Comparison of ENCODE assay signal across 10 cellular contexts in genomic region chr11:27468643-27469332, GRCh38. TPM values are rescaled to one million over a fixed set of nuclear protein-coding genes. Genes with fewer than 3 reads are reported as not detected.
A peak's percentile ranks its signal among the peaks of the same experiment; 100 is the strongest.
DNase-seq lines count a peak whose midpoint lies in the region; ATAC-seq, FAIRE-seq and TF ChIP-seq lines count a peak whose summit lies in the region.
"Had no signal": no experiment of that assay in that cellular context is flagged by ENCODE, and none has a peak within 500 bp of the region (broad histone marks: within the 10 kb centered on the region; RNA-seq: fewer than 3 reads in every experiment).

No MANE protein-coding gene starts in this region.

- dilution Hi-C loops in keratinocyte (cut with MboI; ENCODE audit: extremely low pct_ligation_motif_present, low sequenced_read_pairs): no loop called here

- no peaks in the 10 kb centered on the region for H3K36me3 ChIP-seq in HUES48 (ENCODE audit: control insufficient read depth, insufficient read depth, low read length)
- no peaks in the 10 kb centered on the region for H3K36me3 ChIP-seq in keratinocyte (ENCODE audit: control insufficient read depth in 2 of 2, extremely low read depth in 1 of 2, insufficient read depth in 2 of 2, low read length in 2 of 2)
- H3K36me3 ChIP-seq in spleen: no peaks in the 10 kb centered on the region
- no peaks in the 10 kb centered on the region for H3K36me3 ChIP-seq in WERI-Rb-1

- H3K4me3 ChIP-seq in HUES48 (ENCODE audit: low read depth, low read length): peak overlapping the region; percentile 84
- peak overlapping the region; percentile 88 to 92 (median 91) for H3K4me3 ChIP-seq in keratinocyte (ENCODE audit: control insufficient read depth in 2 of 3, extremely low read depth in 1 of 3, insufficient read depth in 2 of 3, low read depth in 1 of 3, low read length in 3 of 3)
- H3K4me3 ChIP-seq in spleen: peak overlapping the region in 5 of 8 donors; percentile 1 to 94 (median 83)
- no peak overlapping the region for H3K4me3 ChIP-seq in WERI-Rb-1 (ENCODE audit: low read depth, low read length)
- H3K4me3 ChIP-seq: GM12878 had no signal

- DNase-seq in keratinocyte (ENCODE audit: low read depth, low spot score) (peak; percentile 73), spleen (no peak), WERI-Rb-1 (no peak), SKM-1 (lab: John Stamatoyannopoulos, UW; ENCODE audit: unreplicated experiment) (no peak)
- DNase-seq in effector CD4-positive, alpha-beta T cell: no peak
- DNase-seq: activated CD4-positive, alpha-beta memory T cell treated with anti-CD3 and anti-CD28 coated beads, Interleukin-2, amount 10 ng/mL, durations not matched to agents 7 days and 5 days had no signal

- WGBS in spleen, 5 donors: 64 to 76% (median 71%) methylated on average over 10 of the region's 10 CpGs

- no peak for TF ChIP-seq POLR2A in spleen (IDR thresholded peaks at IDR 0.05)

- intact Hi-C loops in spleen (cut with DNase I; ENCODE audit: low total_unique reads): no loop called here

- no peaks in the 10 kb centered on the region for H3K9me3 ChIP-seq in HUES48 (ENCODE audit: control insufficient read depth, insufficient read depth, low read length)
- H3K9me3 ChIP-seq in keratinocyte (ENCODE audit: control insufficient read depth, low read depth, low read length): no peaks in the 10 kb centered on the region
- H3K9me3 ChIP-seq in spleen: no peaks in the 10 kb centered on the region
- no peaks in the 10 kb centered on the region for H3K9me3 ChIP-seq in WERI-Rb-1 (ENCODE audit: severe bottlenecking)

- H3K9me1 ChIP-seq in keratinocyte (ENCODE audit: control insufficient read depth, extremely low read depth, insufficient read depth, low read length): no peaks in the 10 kb centered on the region

- TF ChIP-seq CTCF in brain (conservative IDR thresholded peaks at IDR 0.05) (no peak), keratinocyte (optimal IDR thresholded peaks at IDR 0.05 in 1 of 3, IDR thresholded peaks at IDR 0.05 in 1 of 3, conservative IDR thresholded peaks at IDR 0.05 in 1 of 3; ENCODE audit: extremely low read depth in 1 of 3, insufficient read depth in 2 of 3, low read length in 3 of 3) (no peak), spleen (IDR thresholded peaks at IDR 0.05 in 8 of 11, conservative IDR thresholded peaks at IDR 0.05 in 3 of 11) (no peak), WERI-Rb-1 (IDR thresholded peaks at IDR 0.05; ENCODE audit: low read depth, low read length) (no peak)

- no peak overlapping the region for H3K9ac ChIP-seq in HUES48 (ENCODE audit: low read depth, low read length)
- peak overlapping the region; percentile 90 for H3K9ac ChIP-seq in keratinocyte (ENCODE audit: control insufficient read depth, extremely low read depth, insufficient read depth, low read length)

- FAIRE-seq in keratinocyte (lab: Jason Lieb, UNC): peak; percentile 90
- FAIRE-seq: GM12878 had no signal

- no peak overlapping the region for H3K27ac ChIP-seq in HUES48 (ENCODE audit: low read depth, low read length)
- H3K27ac ChIP-seq in keratinocyte (ENCODE audit: control insufficient read depth, insufficient read depth, low read length): peak overlapping the region; percentile 83
- H3K27ac ChIP-seq in spleen: peak overlapping the region in 4 of 8 donors; percentile 27 to 58 (median 52)
- no peak overlapping the region for H3K27ac ChIP-seq in WERI-Rb-1

- peaks cover 71% of the 10 kb centered on the region for H3K4me1 Mint-ChIP-seq in brain

- no peak for ATAC-seq in GM21526 (IDR thresholded peaks at IDR 0.05; ENCODE audit: low FRiP score, unreplicated experiment)
- ATAC-seq: GM12878 had no signal

- H3K27ac Mint-ChIP-seq in brain: peak overlapping the region in 3 of 5 experiments; percentile 54 to 91 (median 89)
- H3K27ac Mint-ChIP-seq: activated CD4-positive, alpha-beta memory T cell treated with anti-CD3 and anti-CD28 coated beads, Interleukin-2, amount 10 ng/mL, durations not matched to agents 7 days and 5 days had no signal

- H4K20me1 ChIP-seq in keratinocyte (ENCODE audit: control insufficient read depth, extremely low read depth, insufficient read depth, low read length): no peaks in the 10 kb centered on the region

- peaks cover 87% of the 10 kb centered on the region for H3K27me3 Mint-ChIP-seq in brain

- H2AFZ ChIP-seq in keratinocyte (ENCODE audit: control insufficient read depth, low read length): no peak overlapping the region

- H3K4me1 ChIP-seq in HUES48 (ENCODE audit: control insufficient read depth, insufficient read depth, low read length) (peaks cover 59% of the 10 kb centered on the region), keratinocyte (ENCODE audit: control insufficient read depth, extremely low read depth, insufficient read depth, low read length) (peaks cover 63% of the 10 kb centered on the region), spleen (peaks cover 2 to 72% (median 37%) of the 10 kb centered on the region in 6 donors)

- H3K4me2 ChIP-seq in keratinocyte (ENCODE audit: control insufficient read depth, extremely low read depth, insufficient read depth, low read depth, low read length): peak overlapping the region; percentile 94

- no peaks in the 10 kb centered on the region for H3K36me3 Mint-ChIP-seq in brain

- H3K79me2 ChIP-seq in keratinocyte (ENCODE audit: control insufficient read depth, insufficient read depth, low read length): peaks cover 74% of the 10 kb centered on the region

- H3K9me3 Mint-ChIP-seq in brain: peaks cover 0 to 5% (median 0%) of the 10 kb centered on the region in 5 experiments
- H3K9me3 Mint-ChIP-seq: activated CD4-positive, alpha-beta memory T cell treated with anti-CD3 and anti-CD28 coated beads, Interleukin-2, amount 10 ng/mL, durations not matched to agents 7 days and 5 days had no signal

- H3K27me3 ChIP-seq in HUES48 (ENCODE audit: control insufficient read depth, insufficient read depth, low read length) (no peaks in the 10 kb centered on the region), keratinocyte (ENCODE audit: control insufficient read depth, extremely low read depth, insufficient read depth, low read length) (no peaks in the 10 kb centered on the region), spleen (replicated peaks in 1 of 7) (peaks cover 0 to 19% (median 0%) of the 10 kb centered on the region in 7 donors), WERI-Rb-1 (ENCODE audit: insufficient read depth, low read depth, severe bottlenecking) (no peaks in the 10 kb centered on the region)

- peak overlapping the region in 4 of 5 experiments; percentile 74 to 93 (median 86) for H3K4me3 Mint-ChIP-seq in brain
- H3K4me3 Mint-ChIP-seq: activated CD4-positive, alpha-beta memory T cell treated with anti-CD3 and anti-CD28 coated beads, Interleukin-2, amount 10 ng/mL, durations not matched to agents 7 days and 5 days had no signal

RNA-seq across cellular contexts. Expression of gene LGR4, which starts 3.8 kb away (rescaled TPM):
- 6.3 TPM for polyA plus RNA-seq in brain (ENCODE audit: insufficient read depth, low read depth, low replicate concordance)
- 24.3 to 49.7 TPM (median 35.1 TPM) in 3 replicates for polyA plus RNA-seq in keratinocyte
- polyA plus RNA-seq in keratinocyte (2011; ENCODE audit: low read depth): 7.3 TPM
- 10.9 and 21.5 TPM in 2 replicates for polyA plus RNA-seq in keratinocyte (2011; cell fraction: cytosol; rRNA removed)
- polyA plus RNA-seq in keratinocyte (2011; cell fraction: nucleus; rRNA removed): 48.3 and 61.2 TPM in 2 replicates
- polyA plus RNA-seq in keratinocyte (2012; ENCODE audit: low replicate concordance): 14.8 and 24.7 TPM in 2 replicates
- 37.3 to 116 TPM (median 94.5 TPM) in 3 replicates for polyA minus RNA-seq in keratinocyte
- polyA minus RNA-seq in keratinocyte (2011; cell fraction: cytosol; rRNA and poly(A)+ RNA removed): 30.1 TPM
- polyA minus RNA-seq in keratinocyte (2011; cell fraction: nucleus; rRNA and poly(A)+ RNA removed): 95.4 and 156 TPM in 2 replicates
- 10 to 100 TPM; 12.3 to 47.2 (median 33.8) TPM for total RNA-seq in spleen
- 1 to 10 TPM; 1.5 to 5.1 (median 1.5) TPM for polyA plus RNA-seq in spleen

RNA-seq across cellular contexts. Expression of gene LIN7C, which starts 37.8 kb away (rescaled TPM):
- 2.5 TPM for polyA plus RNA-seq in brain (ENCODE audit: insufficient read depth, low read depth, low replicate concordance)
- 12.1 to 27.5 TPM (median 23.0 TPM) in 3 replicates for polyA plus RNA-seq in keratinocyte
- polyA plus RNA-seq in keratinocyte (2011; ENCODE audit: low read depth): 20.4 TPM
- polyA plus RNA-seq in keratinocyte (2011; cell fraction: cytosol; rRNA removed): 13.2 and 23.7 TPM in 2 replicates
- polyA plus RNA-seq in keratinocyte (2011; cell fraction: nucleus; rRNA removed): 13.2 and 18.1 TPM in 2 replicates
- 12.8 and 13.6 TPM in 2 replicates for polyA plus RNA-seq in keratinocyte (2012; ENCODE audit: low replicate concordance)
- polyA minus RNA-seq in keratinocyte: 4.8 to 18.2 TPM (median 8.4 TPM) in 3 replicates
- polyA minus RNA-seq in keratinocyte (2011; cell fraction: cytosol; rRNA and poly(A)+ RNA removed): 18.6 TPM
- 8.4 and 18.7 TPM in 2 replicates for polyA minus RNA-seq in keratinocyte (2011; cell fraction: nucleus; rRNA and poly(A)+ RNA removed)
- 10 to 100 TPM; 24.7 to 42.4 (median 31.2) TPM for total RNA-seq in spleen
- 1 to 10 TPM; 4.8 to 8.9 (median 6.4) TPM for polyA plus RNA-seq in spleen
